ENCODE assay signal across 9 cellular contexts in the genomic region with DNA sequence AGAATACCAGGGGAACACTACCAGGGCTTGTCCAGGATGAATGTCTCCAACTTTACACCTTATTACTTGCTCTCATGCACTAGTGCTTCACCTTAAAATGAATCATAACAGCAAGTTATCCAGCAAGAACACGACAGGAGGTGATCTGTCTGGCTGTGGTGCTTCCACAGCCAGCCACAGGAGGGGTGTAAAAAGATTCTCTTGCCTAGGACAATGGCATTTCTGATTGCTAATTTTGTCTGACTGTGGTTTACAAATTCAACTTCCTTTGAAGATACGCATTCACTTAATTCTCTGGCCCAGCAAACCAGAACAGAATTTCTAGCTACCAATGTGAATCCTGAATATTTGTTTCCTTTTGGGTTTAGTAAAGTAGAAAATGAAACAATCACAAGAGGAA. TPM values are rescaled to one million over a fixed set of nuclear protein-coding genes. Genes with fewer than 3 reads are reported as not detected.
DNase-seq lines count a peak whose midpoint lies in the region; ATAC-seq lines count a peak whose summit lies in the region.
"Had no signal": no experiment of that assay in that cellular context is flagged by ENCODE, and none has a peak within 500 bp of the region (broad histone marks: within the 10 kb centered on the region; RNA-seq: fewer than 3 reads in every experiment).

No MANE protein-coding gene starts in this region.

- no peak overlapping the region for H3K23ac ChIP-seq in neuronal stem cell (ENCODE audit: low read depth, low read length, poor library complexity)

- H2AFZ ChIP-seq in neuronal stem cell (ENCODE audit: low read length) = peak overlapping the region; percentile 56

- H3K27me3 ChIP-seq in neuronal stem cell (ENCODE audit: control insufficient read depth in 3 of 3, insufficient read depth in 3 of 3, low read depth in 1 of 3, low read length in 3 of 3) = peaks cover 0 to 11% (median 0%) of the 10 kb centered on the region in 3 experiments
- H3K27me3 ChIP-seq: neutrophil had no signal

- no peaks in the 10 kb centered on the region for H3K79me1 ChIP-seq in neuronal stem cell (ENCODE audit: low read depth, low read length)

- H3K4me1 ChIP-seq in neuronal stem cell (ENCODE audit: control insufficient read depth in 2 of 2, insufficient read depth in 1 of 2, low read depth in 1 of 2, low read length in 2 of 2) = peaks cover 3 to 17% of the 10 kb centered on the region in 2 donors

- no peak overlapping the region for H4K8ac ChIP-seq in neuronal stem cell (ENCODE audit: low read depth, low read length)

- H3K9ac ChIP-seq in neuronal stem cell (ENCODE audit: low read depth, low read length, poor library complexity) = no peak overlapping the region

- no peak overlapping the region for H3K4me3 ChIP-seq in neuronal stem cell (ENCODE audit: low read length in 2 of 2)

- no peaks in the 10 kb centered on the region for H3K9me3 ChIP-seq in neuronal stem cell (replicated peaks in 1 of 2; ENCODE audit: control insufficient read depth in 2 of 2, insufficient read depth in 1 of 2, low read depth in 1 of 2, low read length in 2 of 2)
- H3K9me3 ChIP-seq: neutrophil had no signal

- no peaks in the 10 kb centered on the region for H3K9me3 Mint-ChIP-seq in activated naive CD8-positive, alpha-beta T cell treated with anti-CD3 and anti-CD28 coated beads, Interleukin-2, amount 50 U/mL, for 24 hours

- peak overlapping the region; percentile 4 for H3K4me3 Mint-ChIP-seq in activated naive CD8-positive, alpha-beta T cell treated with anti-CD3 and anti-CD28 coated beads, Interleukin-2, amount 50 U/mL, for 24 hours

- H4K91ac ChIP-seq in neuronal stem cell (ENCODE audit: low read depth, low read length, poor library complexity) = no peak overlapping the region

- H3K18ac ChIP-seq in neuronal stem cell (ENCODE audit: low read length) = no peak overlapping the region

- H3K27ac ChIP-seq in neuronal stem cell (replicated peaks; ENCODE audit: low read length) = no peak overlapping the region
- H3K27ac ChIP-seq: neutrophil had no signal

- no peak overlapping the region for H2BK5ac ChIP-seq in neuronal stem cell (ENCODE audit: low read length)

- H2BK15ac ChIP-seq in neuronal stem cell (ENCODE audit: low read length) = no peak overlapping the region

- H3K4ac ChIP-seq in neuronal stem cell (ENCODE audit: low read length) = no peak overlapping the region

- no peaks in the 10 kb centered on the region for H3K36me3 ChIP-seq in neuronal stem cell (replicated peaks in 1 of 2; ENCODE audit: control insufficient read depth in 2 of 2, insufficient read depth in 2 of 2, low read length in 2 of 2)
- H3K36me3 ChIP-seq: neutrophil had no signal

- no peak for DNase-seq in activated naive CD8-positive, alpha-beta T cell treated with anti-CD3 and anti-CD28 coated beads, Interleukin-2, amount 50 U/mL, for 24 hours
- no peak for DNase-seq in neuronal stem cell (ENCODE audit: low spot score)
- no peak for DNase-seq in globus pallidus (ENCODE audit: low spot score)
- DNase-seq in Ammon's horn (ENCODE audit: low spot score) = no peak
- no peak for DNase-seq in activated CD8-positive, alpha-beta memory T cell treated with anti-CD3 and anti-CD28 coated beads, Interleukin-2, amount 50 U/mL, for 48 hours
- DNase-seq in GDM1 (lab: John Stamatoyannopoulos, UW) = no peak

- H3K27me3 Mint-ChIP-seq in activated naive CD8-positive, alpha-beta T cell treated with anti-CD3 and anti-CD28 coated beads, Interleukin-2, amount 50 U/mL, for 24 hours = no peaks in the 10 kb centered on the region

- no peak overlapping the region for H2BK12ac ChIP-seq in neuronal stem cell (ENCODE audit: low read length)

- WGBS in neuronal stem cell (ENCODE audit: extremely low coverage in 2 of 2, insufficient read length in 2 of 2, insufficient replicate concordance in 1 of 2), 2 donors = no CpG with 5 or more reads among the region's 2 CpGs

- H3K14ac ChIP-seq in neuronal stem cell (ENCODE audit: low read length) = no peak overlapping the region

- H2BK120ac ChIP-seq in neuronal stem cell (ENCODE audit: low read depth, low read length) = no peak overlapping the region

- no peaks in the 10 kb centered on the region for H3K36me3 Mint-ChIP-seq in activated naive CD8-positive, alpha-beta T cell treated with anti-CD3 and anti-CD28 coated beads, Interleukin-2, amount 50 U/mL, for 24 hours (ENCODE audit: low read depth)

- no peak overlapping the region for H2AK5ac ChIP-seq in neuronal stem cell (ENCODE audit: low read depth, low read length)

- H3K27ac Mint-ChIP-seq in activated naive CD8-positive, alpha-beta T cell treated with anti-CD3 and anti-CD28 coated beads, Interleukin-2, amount 50 U/mL, for 24 hours = peak overlapping the region; percentile 74

- peaks cover 15% of the 10 kb centered on the region for H3K4me1 Mint-ChIP-seq in activated naive CD8-positive, alpha-beta T cell treated with anti-CD3 and anti-CD28 coated beads, Interleukin-2, amount 50 U/mL, for 24 hours

- H3K4me2 ChIP-seq in neuronal stem cell (ENCODE audit: insufficient read depth, low read length, poor library complexity, severe bottlenecking) = no peak overlapping the region

- ATAC-seq in GM18498 (IDR thresholded peaks at IDR 0.05; ENCODE audit: unreplicated experiment) = peak; percentile 65
- peak; percentile 73 for ATAC-seq in HG03442 (IDR thresholded peaks at IDR 0.05; ENCODE audit: unreplicated experiment)
- ATAC-seq in activated naive CD8-positive, alpha-beta T cell treated with anti-CD3 and anti-CD28 coated beads, Interleukin-2, amount 50 U/mL, for 24 hours = peak; percentile 93

RNA-seq across cellular contexts. Expression of gene COG3, which starts 23.1 kb away (rescaled TPM):
- 11.3 TPM for polyA plus RNA-seq in neuronal stem cell (2013, experiment 1 of 2)
- 9.8 TPM for polyA plus RNA-seq in neuronal stem cell (2013, experiment 2 of 2)

RNA-seq across cellular contexts. Expression of gene SLC25A30, which starts 23.5 kb away (rescaled TPM):
- 8.0 TPM for polyA plus RNA-seq in neuronal stem cell (2013, experiment 1 of 2)
- 9.0 TPM for polyA plus RNA-seq in neuronal stem cell (2013, experiment 2 of 2)
